Comparison of ENCODE assay signal across 28 cellular contexts in the genomic region with DNA sequence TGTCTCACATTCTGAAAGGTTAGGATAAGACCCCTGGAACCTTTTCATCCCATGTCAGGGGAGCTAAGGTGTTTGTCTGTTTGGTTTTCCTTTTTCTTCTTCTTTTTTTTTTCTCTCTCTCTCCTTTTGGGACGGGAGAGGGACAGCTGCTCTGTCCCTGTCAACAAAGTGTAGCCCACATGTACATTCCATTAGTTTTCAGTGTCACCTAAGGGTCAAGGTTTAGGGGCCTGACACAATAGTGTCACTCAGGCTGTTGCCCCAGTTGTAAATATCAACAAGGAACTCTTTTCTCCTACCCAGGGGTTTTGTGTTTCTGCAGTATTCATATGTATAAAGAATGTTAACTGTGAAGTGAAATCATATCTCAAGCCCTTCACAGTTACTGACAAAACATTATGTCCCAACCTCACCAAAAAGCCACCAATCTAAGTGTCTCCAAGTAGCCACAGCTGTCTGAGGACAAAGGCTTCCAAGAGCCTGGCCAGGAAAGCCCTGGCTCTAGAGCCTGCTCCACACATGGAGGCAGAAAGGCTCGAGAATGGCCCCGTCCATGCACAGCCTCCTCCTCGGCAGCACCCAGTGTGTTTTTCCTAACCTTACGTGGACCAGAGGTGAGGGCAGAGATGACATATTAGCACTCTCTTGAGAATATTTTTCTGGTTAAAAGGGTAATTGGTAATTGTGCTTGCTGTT. TPM values are rescaled to one million over a fixed set of nuclear protein-coding genes. Genes with fewer than 3 reads are reported as not detected.
DNase-seq lines count a peak whose midpoint lies in the region; ATAC-seq, FAIRE-seq and TF ChIP-seq lines count a peak whose summit lies in the region.
"Had no signal": no experiment of that assay in that cellular context is flagged by ENCODE, and none has a peak within 500 bp of the region (broad histone marks: within the 10 kb centered on the region; RNA-seq: fewer than 3 reads in every experiment).

No MANE protein-coding gene starts in this region.

- no peaks in the 10 kb centered on the region for H3K27me3 ChIP-seq in CD4-positive, alpha-beta T cell (ENCODE audit: control insufficient read depth, insufficient read depth, low read length)
- H3K27me3 ChIP-seq in naive thymus-derived CD4-positive, alpha-beta T cell (ENCODE audit: control insufficient read depth in 2 of 2, insufficient read depth in 2 of 2, low read length in 2 of 2) = no peaks in the 10 kb centered on the region

- peaks cover 33% of the 10 kb centered on the region for H3K36me3 Mint-ChIP-seq in CD4-positive, alpha-beta T cell (ENCODE audit: low read depth)
- H3K36me3 Mint-ChIP-seq in chondrocyte (ENCODE audit: low read depth) = no peaks in the 10 kb centered on the region
- peaks cover 0 to 27% (median 12%) of the 10 kb centered on the region in 5 donors for H3K36me3 Mint-ChIP-seq in naive thymus-derived CD4-positive, alpha-beta T cell
- peaks cover 26% of the 10 kb centered on the region for H3K36me3 Mint-ChIP-seq in activated CD8-positive, alpha-beta T cell treated with anti-CD3 and anti-CD28 coated beads for 36 hours (ENCODE audit: low read depth)

- no peaks in the 10 kb centered on the region for H3K27me3 Mint-ChIP-seq in CD4-positive, alpha-beta T cell
- H3K27me3 Mint-ChIP-seq in chondrocyte (ENCODE audit: low read depth) = no peaks in the 10 kb centered on the region
- no peaks in the 10 kb centered on the region for H3K27me3 Mint-ChIP-seq in naive thymus-derived CD4-positive, alpha-beta T cell
- no peaks in the 10 kb centered on the region for H3K27me3 Mint-ChIP-seq in activated CD8-positive, alpha-beta T cell treated with anti-CD3 and anti-CD28 coated beads for 36 hours
- H3K27me3 Mint-ChIP-seq: activated naive CD8-positive, alpha-beta T cell treated with anti-CD3 and anti-CD28 coated beads, Interleukin-2, amount 10 ng/mL, durations not matched to agents 7 days and 5 days had no signal

- no peak for TF ChIP-seq CTCF in CD4-positive, alpha-beta T cell (IDR thresholded peaks at IDR 0.05)
- TF ChIP-seq CTCF in chondrocyte (IDR thresholded peaks at IDR 0.05) = no peak
- no peak for TF ChIP-seq CTCF in activated CD8-positive, alpha-beta T cell treated with anti-CD3 and anti-CD28 coated beads for 36 hours (IDR thresholded peaks at IDR 0.05)

- no peaks in the 10 kb centered on the region for H3K9me3 Mint-ChIP-seq in CD4-positive, alpha-beta T cell
- H3K9me3 Mint-ChIP-seq in chondrocyte (ENCODE audit: low read depth) = no peaks in the 10 kb centered on the region
- peaks cover 0 to 7% (median 0%) of the 10 kb centered on the region in 11 donors for H3K9me3 Mint-ChIP-seq in naive thymus-derived CD4-positive, alpha-beta T cell
- no peaks in the 10 kb centered on the region for H3K9me3 Mint-ChIP-seq in activated CD8-positive, alpha-beta T cell treated with anti-CD3 and anti-CD28 coated beads for 36 hours
- H3K9me3 Mint-ChIP-seq: activated naive CD8-positive, alpha-beta T cell treated with anti-CD3 and anti-CD28 coated beads, Interleukin-2, amount 10 ng/mL, durations not matched to agents 7 days and 5 days; brain; nephron progenitor cell had no signal

- H3K27ac Mint-ChIP-seq in CD4-positive, alpha-beta T cell = peak overlapping the region; percentile 3
- peak overlapping the region; percentile 50 for H3K27ac Mint-ChIP-seq in chondrocyte (ENCODE audit: unreplicated experiment)
- H3K27ac Mint-ChIP-seq in naive thymus-derived CD4-positive, alpha-beta T cell = peak overlapping the region in 7 of 9 donors; percentile 30 to 90 (median 62)
- no peak overlapping the region for H3K27ac Mint-ChIP-seq in activated CD8-positive, alpha-beta T cell treated with anti-CD3 and anti-CD28 coated beads for 36 hours
- H3K27ac Mint-ChIP-seq: activated naive CD8-positive, alpha-beta T cell treated with anti-CD3 and anti-CD28 coated beads, Interleukin-2, amount 10 ng/mL, durations not matched to agents 7 days and 5 days; brain had no signal

- intact Hi-C loops in CD4-positive, alpha-beta T cell (cut with DNase I, micrococcal nuclease) = no loop called here
- intact Hi-C loops in naive thymus-derived CD4-positive, alpha-beta T cell (cut with micrococcal nuclease) = no loop called here
- intact Hi-C loops in activated CD8-positive, alpha-beta T cell treated with anti-CD3 and anti-CD28 coated beads for 36 hours (cut with micrococcal nuclease) = loop anchor here (5.0 kb wide), 1 partner anchor 48 kb away; no protein-coding TSS in a partner anchor

- FAIRE-seq in GM12892 (lab: Jason Lieb, UNC) = peak; percentile 17
- FAIRE-seq: colon had no signal

- H3K36me3 ChIP-seq in naive thymus-derived CD4-positive, alpha-beta T cell (ENCODE audit: control insufficient read depth in 2 of 3, insufficient read depth in 3 of 3, low read length in 3 of 3) = peaks cover 0 to 3% (median 0%) of the 10 kb centered on the region in 3 experiments
- H3K36me3 ChIP-seq: thoracic aorta had no signal

- no peak overlapping the region for H3K4me3 ChIP-seq in naive thymus-derived CD4-positive, alpha-beta T cell (ENCODE audit: low read length)
- H3K4me3 ChIP-seq: thoracic aorta had no signal

- no peak for ATAC-seq in CD4-positive, alpha-beta T cell (ENCODE audit: poor library complexity)
- no peak for ATAC-seq in naive thymus-derived CD4-positive, alpha-beta T cell
- ATAC-seq in activated CD8-positive, alpha-beta T cell treated with anti-CD3 and anti-CD28 coated beads for 36 hours = no peak
- no peak for ATAC-seq in GM19324 (IDR thresholded peaks at IDR 0.05; ENCODE audit: low FRiP score, unreplicated experiment)
- ATAC-seq: activated CD4-positive, CD25-positive, alpha-beta regulatory T cell treated with anti-CD3 and anti-CD28 coated beads, Interleukin-2, amount 50 U/mL, for 24 hours; SK-N-SH treated with all-trans-retinoic acid at 6 μM for 48 hours had no signal

- no peaks in the 10 kb centered on the region for H3K9me3 ChIP-seq in CD4-positive, alpha-beta T cell (ENCODE audit: control insufficient read depth, low read length)
- H3K9me3 ChIP-seq in naive thymus-derived CD4-positive, alpha-beta T cell (ENCODE audit: control insufficient read depth in 2 of 3, low read length in 3 of 3) = no peaks in the 10 kb centered on the region
- H3K9me3 ChIP-seq: thoracic aorta had no signal

- H3K4me3 Mint-ChIP-seq in CD4-positive, alpha-beta T cell = no peak overlapping the region
- no peak overlapping the region for H3K4me3 Mint-ChIP-seq in chondrocyte (ENCODE audit: unreplicated experiment)
- H3K4me3 Mint-ChIP-seq in naive thymus-derived CD4-positive, alpha-beta T cell = no peak overlapping the region
- no peak overlapping the region for H3K4me3 Mint-ChIP-seq in activated CD8-positive, alpha-beta T cell treated with anti-CD3 and anti-CD28 coated beads for 36 hours
- H3K4me3 Mint-ChIP-seq: activated naive CD8-positive, alpha-beta T cell treated with anti-CD3 and anti-CD28 coated beads, Interleukin-2, amount 10 ng/mL, durations not matched to agents 7 days and 5 days; nephron progenitor cell had no signal

- POLR2A ChIA-PET in CD4-positive, alpha-beta T cell (lab: Charles Lee) = interaction anchor here (1.0 to 1.1 kb wide), 2 partner anchors 10 to 47 kb away, joined by 3 to 6 read pairs; partner anchors contain the start of gene IRF2
- POLR2A ChIA-PET in naive thymus-derived CD4-positive, alpha-beta T cell (lab: Charles Lee) = interaction anchor here (0.6 kb wide), 1 partner anchor 72 kb away, joined by 3 read pairs; no protein-coding TSS in a partner anchor
- POLR2A ChIA-PET in activated CD8-positive, alpha-beta T cell treated with anti-CD3 and anti-CD28 coated beads for 36 hours (lab: Charles Lee) = no interaction called here

- CTCF ChIA-PET in CD4-positive, alpha-beta T cell (lab: Charles Lee) = no interaction called here
- CTCF ChIA-PET in naive thymus-derived CD4-positive, alpha-beta T cell (lab: Charles Lee) = interaction anchor here (0.6 kb wide), 1 partner anchor 517 kb away, joined by 3 read pairs; no protein-coding TSS in a partner anchor
- CTCF ChIA-PET in activated CD8-positive, alpha-beta T cell treated with anti-CD3 and anti-CD28 coated beads for 36 hours (lab: Charles Lee) = interaction anchor here (0.5 to 0.9 kb wide), 3 partner anchors 23 to 196 kb away, joined by 3 to 4 read pairs (median 3); no protein-coding TSS in a partner anchor

- H3K27ac ChIP-seq in CD4-positive, alpha-beta T cell (ENCODE audit: low read depth, low read length) = no peak overlapping the region
- no peak overlapping the region for H3K27ac ChIP-seq in naive thymus-derived CD4-positive, alpha-beta T cell (ENCODE audit: low read depth, low read length)
- H3K27ac ChIP-seq: thoracic aorta had no signal

- H3K4me1 ChIP-seq in naive thymus-derived CD4-positive, alpha-beta T cell (ENCODE audit: control insufficient read depth in 2 of 2, insufficient read depth in 2 of 2, low read length in 2 of 2) = peaks cover 2 to 4% of the 10 kb centered on the region in 2 donors

- peaks cover 90% of the 10 kb centered on the region for H3K4me1 Mint-ChIP-seq in CD4-positive, alpha-beta T cell (ENCODE audit: low read depth)
- peaks cover 5% of the 10 kb centered on the region for H3K4me1 Mint-ChIP-seq in chondrocyte (ENCODE audit: low read depth)
- peaks cover 56 to 93% (median 85%) of the 10 kb centered on the region in 7 donors for H3K4me1 Mint-ChIP-seq in naive thymus-derived CD4-positive, alpha-beta T cell
- H3K4me1 Mint-ChIP-seq in activated CD8-positive, alpha-beta T cell treated with anti-CD3 and anti-CD28 coated beads for 36 hours (ENCODE audit: low read depth) = peaks cover 73% of the 10 kb centered on the region

- no peak for DNase-seq in CD4-positive, alpha-beta T cell
- DNase-seq in GM12892 (ENCODE audit: insufficient read length) (no peak), chondrocyte (ENCODE audit: low spot score) (no peak), midbrain (lab: John Stamatoyannopoulos, UW) (no peak), NCI-H2171 treated with DMSO at 0.1 percent for 48 hours (lab: John Stamatoyannopoulos, UW) (no peak)
- DNase-seq in naive thymus-derived CD4-positive, alpha-beta T cell = no peak
- DNase-seq in activated CD8-positive, alpha-beta T cell treated with anti-CD3 and anti-CD28 coated beads for 36 hours = no peak
- DNase-seq: activated naive CD8-positive, alpha-beta T cell treated with anti-CD3 and anti-CD28 coated beads, Interleukin-2, amount 10 ng/mL, durations not matched to agents 7 days and 5 days; activated T-cell treated with anti-CD3 and anti-CD28 coated beads, Interleukin-2, amount 50 U/mL, for 48 hours; HCEC 1CT; KBM-7; kidney glomerular epithelial cell; mesendoderm; MM.1S; NCI-H146; NCI-H526 treated with DMSO at 0.1 percent for 48 hours; nephron progenitor cell; posterior cingulate gyrus; RPMI8226; stimulated activated CD4-positive, alpha-beta T cell treated with anti-CD3 and anti-CD28 coated beads, Interleukin-1b, Interleukin-23, amount 100 ng/mL, for 48 hours; stimulated activated naive CD4-positive, alpha-beta T cell; T1000 had no signal

- no peak for TF ChIP-seq POLR2A in GM12892 (IDR thresholded peaks at IDR 0.05; ENCODE audit: low read depth, low read length)

RNA-seq across cellular contexts. Expression of gene IRF2, which starts 9.4 kb away (rescaled TPM):
- total RNA-seq in CD4-positive, alpha-beta T cell = 10 to 100 TPM; 11.4 to 14.9 TPM
- 68.6 TPM for polyA plus RNA-seq in GM12892 (2012; ENCODE audit: missing spikeins)
- 11.7 to 13.2 TPM (median 12.2 TPM) in 3 replicates for total RNA-seq in chondrocyte
- 10 to 100 TPM; 31.2 to 86.3 (median 75.0) TPM for total RNA-seq in naive thymus-derived CD4-positive, alpha-beta T cell
- 10 to 100 TPM; 83.5 to 87.0 TPM for polyA plus RNA-seq in naive thymus-derived CD4-positive, alpha-beta T cell
- total RNA-seq in activated CD8-positive, alpha-beta T cell treated with anti-CD3 and anti-CD28 coated beads for 36 hours = 10 to 100 TPM; 48.1 to 56.4 TPM
